Comparison of ENCODE assay signal across 16 cellular contexts in the genomic region with DNA sequence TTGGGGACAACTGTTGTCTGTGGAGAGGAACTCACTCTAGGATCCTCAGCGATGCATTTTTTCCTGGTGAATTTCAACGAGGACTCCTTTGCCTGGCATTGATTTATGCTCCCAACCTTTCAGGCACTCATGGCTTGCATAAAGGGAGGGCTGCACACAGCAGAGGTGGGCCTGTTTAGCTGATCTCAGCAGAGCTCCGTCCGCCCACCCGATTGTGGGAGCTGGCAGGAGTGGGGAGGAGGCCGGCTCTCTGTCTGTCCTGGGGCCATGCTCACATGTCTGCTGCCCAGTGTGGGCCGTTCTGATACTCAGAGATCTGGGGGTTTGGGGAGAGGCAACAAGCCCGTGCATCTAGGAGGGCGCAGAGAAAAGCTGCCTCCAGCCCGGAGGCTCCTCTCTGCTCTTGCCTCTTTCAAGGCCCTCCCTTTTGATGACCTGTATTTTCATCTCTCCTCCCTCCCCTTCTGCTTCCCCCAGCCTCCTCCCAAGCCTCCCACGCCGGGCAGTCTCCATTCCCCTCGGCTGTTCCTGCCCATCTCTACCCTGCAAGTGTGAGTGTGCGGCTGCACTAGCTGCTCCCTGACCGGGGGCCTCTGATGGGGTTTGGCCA. TPM values are rescaled to one million over a fixed set of nuclear protein-coding genes. Genes with fewer than 3 reads are reported as not detected.
"Had no signal": no experiment of that assay in that cellular context is flagged by ENCODE, and none has a peak within 500 bp of the region (broad histone marks: within the 10 kb centered on the region; RNA-seq: fewer than 3 reads in every experiment).

No MANE protein-coding gene starts in this region.

- ATAC-seq: activated naive CD4-positive, alpha-beta T cell treated with anti-CD3 and anti-CD28 coated beads, Interleukin-2, amount 50 U/mL, for 72 hours; esophagus mucosa; heart left ventricle; left lung; stimulated activated naive B cell treated with anti-CD40 and anti-IgM and Interleukin-4, amounts not matched to agents 10 μg/mL and 1 μg/mL and 100 μg/mL, for 72 hours had no signal

- H3K27me3 Mint-ChIP-seq: activated T-cell treated with anti-CD3 and anti-CD28 coated beads, Interleukin-2, amount 50 U/mL, for 24 hours had no signal

- H3K9me3 Mint-ChIP-seq: activated naive CD4-positive, alpha-beta T cell treated with anti-CD3 and anti-CD28 coated beads, Interleukin-2, amount 50 U/mL, for 72 hours; activated T-cell treated with anti-CD3 and anti-CD28 coated beads, Interleukin-2, amount 50 U/mL, for 24 hours; neural crest cell; stimulated activated naive B cell treated with anti-CD40 and anti-IgM and Interleukin-4, amounts not matched to agents 10 μg/mL and 1 μg/mL and 100 μg/mL, for 72 hours; T-helper 2 cell treated with Interferon-gamma antibody and Interleukin-4, amounts not matched to agents 5 μg/mL and 100 μg/mL, for 36 hours had no signal

- H3K9me3 ChIP-seq: heart left ventricle, left lung had no signal

- H3K4me3 Mint-ChIP-seq: activated T-cell treated with anti-CD3 and anti-CD28 coated beads, Interleukin-2, amount 50 U/mL, for 24 hours; neural crest cell; stimulated activated naive B cell treated with anti-CD40 and anti-IgM and Interleukin-4, amounts not matched to agents 10 μg/mL and 1 μg/mL and 100 μg/mL, for 72 hours; T-helper 2 cell treated with Interferon-gamma antibody and Interleukin-4, amounts not matched to agents 5 μg/mL and 100 μg/mL, for 36 hours had no signal

- H3K27ac Mint-ChIP-seq: activated naive CD4-positive, alpha-beta T cell treated with anti-CD3 and anti-CD28 coated beads, Interleukin-2, amount 50 U/mL, for 72 hours; activated T-cell treated with anti-CD3 and anti-CD28 coated beads, Interleukin-2, amount 50 U/mL, for 24 hours had no signal

- H3K4me3 ChIP-seq: dorsolateral prefrontal cortex, heart left ventricle, left lung had no signal

- H3K27ac ChIP-seq: dorsolateral prefrontal cortex, heart left ventricle, left lung had no signal

- H3K36me3 Mint-ChIP-seq: activated naive CD4-positive, alpha-beta T cell treated with anti-CD3 and anti-CD28 coated beads, Interleukin-2, amount 50 U/mL, for 72 hours; stimulated activated naive B cell treated with anti-CD40 and anti-IgM and Interleukin-4, amounts not matched to agents 10 μg/mL and 1 μg/mL and 100 μg/mL, for 72 hours had no signal

- DNase-seq: activated CD4-positive, alpha-beta T cell treated with anti-CD3 and anti-CD28 coated beads, Interleukin-2, amount 50 U/mL, for 4 hours; activated CD4-positive, CD25-positive, alpha-beta regulatory T cell treated with anti-CD3 and anti-CD28 coated beads, Interleukin-2, amount 50 U/mL, for 72 hours; activated effector memory CD4-positive, alpha-beta T cell treated with anti-CD3 and anti-CD28 coated beads, Interleukin-2, amount 50 U/mL, for 16 hours; activated T-cell treated with anti-CD3 and anti-CD28 coated beads, Interleukin-2, amount 50 U/mL, for 24 hours; dorsolateral prefrontal cortex; heart left ventricle; left lung; stimulated activated naive B cell treated with anti-CD40 and anti-IgM and Interleukin-4, amounts not matched to agents 10 μg/mL and 1 μg/mL and 100 μg/mL, for 72 hours; SW 1271; trophoblast cell had no signal

- H3K27me3 ChIP-seq: dorsolateral prefrontal cortex, left lung had no signal

- FAIRE-seq: endometrium had no signal

- H3K36me3 ChIP-seq: heart left ventricle, left lung had no signal

RNA-seq across cellular contexts. Expression of gene MLN, which starts 39.4 kb away (rescaled TPM):
- total RNA-seq: activated naive CD4-positive, alpha-beta T cell treated with anti-CD3 and anti-CD28 coated beads, Interleukin-2, amount 50 U/mL, for 72 hours; dorsolateral prefrontal cortex; esophagus mucosa; heart left ventricle; left lung; neural crest cell; subcutaneous adipose tissue had no signal
- polyA plus RNA-seq: heart left ventricle had no signal
